1 cellular context compared by ENCODE assay signal in genomic region chr15:67916051-67916374, GRCh38.
TF ChIP-seq lines count a peak whose summit lies in the region.

No MANE protein-coding gene starts in this region.

TF ChIP-seq in SK-N-SH, 30 proteins besides CTCF, POLR2A, EP300 and RAD21 (continued from another document):
- TF ChIP-seq SIN3A (IDR thresholded peaks at IDR 0.05; ENCODE audit: borderline replicate concordance, low read depth, low read length) (no peak), SMC3 (IDR thresholded peaks at IDR 0.05; ENCODE audit: low read depth, low read length) (no peak), NRF1 (IDR thresholded peaks at IDR 0.05; ENCODE audit: low read depth, low read length) (no peak), GABPA (IDR thresholded peaks at IDR 0.05; ENCODE audit: low read depth) (no peak), TAF1 (IDR thresholded peaks at IDR 0.05; ENCODE audit: borderline replicate concordance, low read depth, low read length) (no peak), RXRA (IDR thresholded peaks at IDR 0.05; ENCODE audit: borderline replicate concordance, low read depth) (no peak), RCOR1 (IDR thresholded peaks at IDR 0.05; ENCODE audit: low read length) (no peak), TEAD4 (IDR thresholded peaks at IDR 0.05; ENCODE audit: borderline replicate concordance, insufficient read depth) (no peak), MXI1 (IDR thresholded peaks at IDR 0.05; ENCODE audit: low read depth, low read length) (no peak), REST (IDR thresholded peaks at IDR 0.05; ENCODE audit: low read depth, low read length) (no peak), ZBTB33 (IDR thresholded peaks at IDR 0.05; ENCODE audit: borderline replicate concordance, low read depth) (no peak)
